ENCODE assay signal across 2 cellular contexts in genomic region chr20:703010-703409, GRCh38.
TF ChIP-seq lines count a peak whose summit lies in the region.

No MANE protein-coding gene starts in this region.

TF ChIP-seq in HEK293, 187 proteins besides CTCF, POLR2A, EP300 and RAD21:
- TF ChIP-seq ZBTB1 (tag by site-specific recombination; IDR thresholded peaks at IDR 0.05) (no peak), ZNF677 (tag by site-specific recombination; IDR thresholded peaks at IDR 0.05) (peak; percentile 79; the same call in 1 of the 2 replicates), ZNF211 (tag by site-specific recombination; IDR thresholded peaks at IDR 0.05; ENCODE audit: low read depth) (no peak), ZNF175 (tag by site-specific recombination; IDR thresholded peaks at IDR 0.05) (no peak), ZNF350 (tag by site-specific recombination; IDR thresholded peaks at IDR 0.05) (no peak), ZFHX2 (tag by site-specific recombination; conservative IDR thresholded peaks at IDR 0.05) (no peak), ZNF114 (tag by site-specific recombination; IDR thresholded peaks at IDR 0.05) (no peak)
- TF ChIP-seq, protein P1, sequence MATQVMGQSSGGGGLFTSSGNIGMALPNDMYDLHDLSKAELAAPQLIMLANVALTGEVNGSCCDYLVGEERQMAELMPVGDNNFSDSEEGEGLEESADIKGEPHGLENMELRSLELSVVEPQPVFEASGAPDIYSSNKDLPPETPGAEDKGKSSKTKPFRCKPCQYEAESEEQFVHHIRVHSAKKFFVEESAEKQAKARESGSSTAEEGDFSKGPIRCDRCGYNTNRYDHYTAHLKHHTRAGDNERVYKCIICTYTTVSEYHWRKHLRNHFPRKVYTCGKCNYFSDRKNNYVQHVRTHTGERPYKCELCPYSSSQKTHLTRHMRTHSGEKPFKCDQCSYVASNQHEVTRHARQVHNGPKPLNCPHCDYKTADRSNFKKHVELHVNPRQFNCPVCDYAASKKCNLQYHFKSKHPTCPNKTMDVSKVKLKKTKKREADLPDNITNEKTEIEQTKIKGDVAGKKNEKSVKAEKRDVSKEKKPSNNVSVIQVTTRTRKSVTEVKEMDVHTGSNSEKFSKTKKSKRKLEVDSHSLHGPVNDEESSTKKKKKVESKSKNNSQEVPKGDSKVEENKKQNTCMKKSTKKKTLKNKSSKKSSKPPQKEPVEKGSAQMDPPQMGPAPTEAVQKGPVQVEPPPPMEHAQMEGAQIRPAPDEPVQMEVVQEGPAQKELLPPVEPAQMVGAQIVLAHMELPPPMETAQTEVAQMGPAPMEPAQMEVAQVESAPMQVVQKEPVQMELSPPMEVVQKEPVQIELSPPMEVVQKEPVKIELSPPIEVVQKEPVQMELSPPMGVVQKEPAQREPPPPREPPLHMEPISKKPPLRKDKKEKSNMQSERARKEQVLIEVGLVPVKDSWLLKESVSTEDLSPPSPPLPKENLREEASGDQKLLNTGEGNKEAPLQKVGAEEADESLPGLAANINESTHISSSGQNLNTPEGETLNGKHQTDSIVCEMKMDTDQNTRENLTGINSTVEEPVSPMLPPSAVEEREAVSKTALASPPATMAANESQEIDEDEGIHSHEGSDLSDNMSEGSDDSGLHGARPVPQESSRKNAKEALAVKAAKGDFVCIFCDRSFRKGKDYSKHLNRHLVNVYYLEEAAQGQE (tag by site-specific recombination; IDR thresholded peaks at IDR 0.05) = no peak
- TF ChIP-seq, protein P2, sequence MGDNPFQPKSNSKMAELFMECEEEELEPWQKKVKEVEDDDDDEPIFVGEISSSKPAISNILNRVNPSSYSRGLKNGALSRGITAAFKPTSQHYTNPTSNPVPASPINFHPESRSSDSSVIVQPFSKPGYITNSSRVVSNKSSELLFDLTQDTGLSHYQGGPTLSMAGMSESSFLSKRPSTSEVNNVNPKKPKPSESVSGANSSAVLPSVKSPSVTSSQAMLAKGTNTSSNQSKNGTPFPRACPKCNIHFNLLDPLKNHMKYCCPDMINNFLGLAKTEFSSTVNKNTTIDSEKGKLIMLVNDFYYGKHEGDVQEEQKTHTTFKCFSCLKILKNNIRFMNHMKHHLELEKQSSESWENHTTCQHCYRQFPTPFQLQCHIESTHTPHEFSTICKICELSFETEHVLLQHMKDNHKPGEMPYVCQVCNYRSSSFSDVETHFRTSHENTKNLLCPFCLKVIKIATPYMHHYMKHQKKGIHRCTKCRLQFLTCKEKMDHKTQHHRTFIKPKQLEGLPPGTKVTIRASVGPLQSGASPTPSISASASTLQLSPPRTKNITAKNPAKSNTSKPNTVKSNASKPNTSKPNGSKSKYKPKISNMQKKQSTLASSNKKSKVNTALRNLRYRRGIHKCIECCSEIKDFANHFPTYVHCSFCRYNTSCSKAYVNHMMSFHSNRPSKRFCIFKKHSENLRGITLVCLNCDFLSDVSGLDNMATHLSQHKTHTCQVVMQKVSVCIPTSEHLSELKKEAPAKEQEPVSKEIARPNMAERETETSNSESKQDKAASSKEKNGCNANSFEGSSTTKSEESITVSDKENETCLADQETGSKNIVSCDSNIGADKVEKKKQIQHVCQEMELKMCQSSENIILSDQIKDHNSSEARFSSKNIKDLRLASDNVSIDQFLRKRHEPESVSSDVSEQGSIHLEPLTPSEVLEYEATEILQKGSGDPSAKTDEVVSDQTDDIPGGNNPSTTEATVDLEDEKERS (tag by site-specific recombination; IDR thresholded peaks at IDR 0.05) = no peak

TF ChIP-seq in H1, 55 proteins besides CTCF, POLR2A, EP300 and RAD21:
- TF ChIP-seq EGR1 (IDR thresholded peaks at IDR 0.05; ENCODE audit: borderline replicate concordance, low read depth, low read length) = no peak
TF ChIP-seq in H1: peak in this region for 0.
